20 cellular contexts compared by ENCODE assay signal in the genomic region with DNA sequence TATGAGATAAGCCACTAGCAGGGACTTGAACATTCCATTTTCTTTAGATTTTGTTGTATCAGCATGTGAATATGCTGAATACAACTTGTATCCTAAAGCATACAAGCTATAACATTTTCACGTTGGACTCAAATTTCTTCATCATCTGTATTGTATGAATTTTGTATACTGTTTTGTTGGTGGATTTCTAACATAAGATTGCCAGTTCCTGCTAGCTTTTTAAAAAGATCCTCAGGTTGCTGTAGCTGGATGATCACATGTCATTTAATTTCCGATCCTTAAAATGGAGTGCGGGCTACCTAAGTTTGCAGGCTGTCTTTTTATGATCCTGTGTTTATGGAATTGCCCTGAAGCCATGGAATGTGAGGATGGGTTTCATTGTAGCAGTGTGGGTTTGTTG. TPM values are rescaled to one million over a fixed set of nuclear protein-coding genes. Genes with fewer than 3 reads are reported as not detected.
A peak's percentile ranks its signal among the peaks of the same experiment; 100 is the strongest.
DNase-seq lines count a peak whose midpoint lies in the region; ATAC-seq and TF ChIP-seq lines count a peak whose summit lies in the region.
"Had no signal": no experiment of that assay in that cellular context is flagged by ENCODE, and none has a peak within 500 bp of the region (broad histone marks: within the 10 kb centered on the region; RNA-seq: fewer than 3 reads in every experiment).

No MANE protein-coding gene starts in this region.

- H3K4me1 Mint-ChIP-seq in HFFc6 (ENCODE audit: low read depth) (peaks cover 94% of the 10 kb centered on the region), mesothelial cell of epicardium (peaks cover 39% of the 10 kb centered on the region)

- DNase-seq in HFFc6, result no peak
- DNase-seq in adipocyte (ENCODE audit: low read depth), result peak; percentile 34
- no peak for DNase-seq in mesothelial cell of epicardium (ENCODE audit: low spot score in 2 of 2, unreplicated experiment in 2 of 2)
- no peak for DNase-seq in testis
- no peak for DNase-seq in kidney tubule cell (ENCODE audit: low spot score)
- no peak for DNase-seq in COR-L47 (lab: John Stamatoyannopoulos, UW)
- DNase-seq: activated CD4-positive, alpha-beta T cell treated with anti-CD3 and anti-CD28 coated beads, Interleukin-2, amount 10 ng/mL, durations not matched to agents 24 days and 14 days; DMS53; Karpas-422; left colon; naive thymus-derived CD8-positive, alpha-beta T cell; NCI-H187; NCI-H526; stomach had no signal

- peak overlapping the region; percentile 45 to 66 for H3K27ac ChIP-seq in testis
- H3K27ac ChIP-seq: BLaER1, epithelial cell of prostate, HL-60, skin epidermis had no signal

- no peak for TF ChIP-seq POLR2A in testis (IDR thresholded peaks at IDR 0.05)

- TF ChIP-seq CTCF in HFFc6 (IDR thresholded peaks at IDR 0.05) (no peak), mesothelial cell of epicardium (IDR thresholded peaks at IDR 0.05; ENCODE audit: unreplicated experiment) (no peak), testis (IDR thresholded peaks at IDR 0.05) (no peak)

- no peak for ATAC-seq in HG02885 (IDR thresholded peaks at IDR 0.05; ENCODE audit: poor library complexity, unreplicated experiment)
- ATAC-seq: left colon; naive thymus-derived CD8-positive, alpha-beta T cell had no signal

- H3K9me3 ChIP-seq in adipocyte (ENCODE audit: control insufficient read depth, low read length), result no peaks in the 10 kb centered on the region
- no peaks in the 10 kb centered on the region for H3K9me3 ChIP-seq in testis
- H3K9me3 ChIP-seq: BLaER1, stomach had no signal

- H3K36me3 Mint-ChIP-seq in HFFc6 (ENCODE audit: low read depth) (peaks cover 62% of the 10 kb centered on the region), mesothelial cell of epicardium (peaks cover 1% of the 10 kb centered on the region)

- peaks cover 1% of the 10 kb centered on the region; the same call in 1 of the 2 replicates for H3K27me3 Mint-ChIP-seq in HFFc6 (ENCODE audit: insufficient read depth)
- H3K27me3 Mint-ChIP-seq in mesothelial cell of epicardium (ENCODE audit: low read depth), result no peaks in the 10 kb centered on the region
- H3K27me3 Mint-ChIP-seq: activated CD4-positive, alpha-beta T cell treated with anti-CD3 and anti-CD28 coated beads, Interleukin-2, amount 10 ng/mL, durations not matched to agents 24 days and 14 days; activated naive CD8-positive, alpha-beta T cell; naive thymus-derived CD8-positive, alpha-beta T cell had no signal

- H3K27ac Mint-ChIP-seq in HFFc6, result peak overlapping the region; percentile 26; the same call in 1 of the 2 replicates
- H3K27ac Mint-ChIP-seq in mesothelial cell of epicardium, result peak overlapping the region; percentile 43
- H3K27ac Mint-ChIP-seq: activated CD4-positive, alpha-beta T cell treated with anti-CD3 and anti-CD28 coated beads, Interleukin-2, amount 10 ng/mL, durations not matched to agents 24 days and 14 days; activated naive CD8-positive, alpha-beta T cell had no signal

- H3K9me3 Mint-ChIP-seq in HFFc6 (peaks cover 4% of the 10 kb centered on the region; the same call in 1 of the 2 replicates), mesothelial cell of epicardium (no peaks in the 10 kb centered on the region)
- H3K9me3 Mint-ChIP-seq: activated CD4-positive, alpha-beta T cell treated with anti-CD3 and anti-CD28 coated beads, Interleukin-2, amount 10 ng/mL, durations not matched to agents 24 days and 14 days; naive thymus-derived CD8-positive, alpha-beta T cell had no signal

- no peak overlapping the region; the same call in 1 of the 2 replicates for H3K4me3 Mint-ChIP-seq in HFFc6
- H3K4me3 Mint-ChIP-seq in mesothelial cell of epicardium, result no peak overlapping the region
- H3K4me3 Mint-ChIP-seq: activated CD4-positive, alpha-beta T cell treated with anti-CD3 and anti-CD28 coated beads, Interleukin-2, amount 10 ng/mL, durations not matched to agents 24 days and 14 days; activated naive CD8-positive, alpha-beta T cell; naive thymus-derived CD8-positive, alpha-beta T cell had no signal

- WGBS in testis, 2 donors, result 67 to 78% methylated on average over 3 of the region's 3 CpGs

- intact Hi-C loops in testis (cut with DNase I; ENCODE audit: low total_unique reads), result no loop called here

- H3K27me3 ChIP-seq in adipocyte (replicated peaks; ENCODE audit: control insufficient read depth, insufficient read depth, low read length) (no peaks in the 10 kb centered on the region), testis (no peaks in the 10 kb centered on the region)
- H3K27me3 ChIP-seq: stomach had no signal

- H3K4me3 ChIP-seq in adipocyte (ENCODE audit: low read length), result peak overlapping the region; percentile 17
- H3K4me3 ChIP-seq in testis, result no peak overlapping the region
- H3K4me3 ChIP-seq: BLaER1, skin epidermis, stomach had no signal

- H3K9ac ChIP-seq in adipocyte (ENCODE audit: low read length), result peak overlapping the region; percentile 18
- H3K9ac ChIP-seq: BLaER1 had no signal

- H3K36me3 ChIP-seq in adipocyte (ENCODE audit: control insufficient read depth, insufficient read depth, low read length, severe bottlenecking), result peaks cover 14% of the 10 kb centered on the region
- no peaks in the 10 kb centered on the region for H3K36me3 ChIP-seq in testis (ENCODE audit: low read depth, missing control alignments)
- H3K36me3 ChIP-seq: BLaER1 had no signal

- H3K4me1 ChIP-seq in adipocyte (ENCODE audit: control insufficient read depth, insufficient read depth, low read length) (peaks cover 59% of the 10 kb centered on the region), testis (peaks cover 22% of the 10 kb centered on the region)

RNA-seq across cellular contexts. Expression of a gene that starts 6.9 kb away (rescaled TPM):
- 100 to 1,000 TPM; 152 to 240 (median 171) TPM for total RNA-seq in HFFc6 (2021; fragmentation: NEBNext Ultra II Directional; extraction: Animal tissue kit (Norgen Biotek cat#: 25700))
- 60.7 to 65.1 TPM (median 64.6 TPM) in 3 replicates for total RNA-seq in mesothelial cell of epicardium
- total RNA-seq in testis, result 10 to 100 TPM; 86.1 to 86.8 TPM
- polyA plus RNA-seq in testis (ENCODE audit: insufficient read depth, low read depth, low replicate concordance), result 45.5 TPM
